ENCODE assay signal across 23 cellular contexts in genomic region chr1:7432102-7432895, GRCh38.
"Had no signal": no experiment of that assay in that cellular context is flagged by ENCODE, and none has a peak within 500 bp of the region (broad histone marks: within the 10 kb centered on the region; RNA-seq: fewer than 3 reads in every experiment).

No MANE protein-coding gene starts in this region.

- H3K9me3 Mint-ChIP-seq: activated CD4-positive, alpha-beta memory T cell treated with anti-CD3 and anti-CD28 coated beads, Interleukin-2, amount 10 ng/mL, durations not matched to agents 7 days and 5 days; activated naive CD4-positive, alpha-beta T cell treated with anti-CD3 and anti-CD28 coated beads, Interleukin-2, amount 50 U/mL, for 24 hours; activated T-cell treated with anti-CD3 and anti-CD28 coated beads, Interleukin-2, amount 50 U/mL, for 24 hours had no signal

- H3K27me3 Mint-ChIP-seq: activated CD4-positive, alpha-beta memory T cell treated with anti-CD3 and anti-CD28 coated beads, Interleukin-2, amount 10 ng/mL, durations not matched to agents 7 days and 5 days; activated naive CD4-positive, alpha-beta T cell treated with anti-CD3 and anti-CD28 coated beads, Interleukin-2, amount 50 U/mL, for 24 hours; activated T-cell treated with anti-CD3 and anti-CD28 coated beads, Interleukin-2, amount 50 U/mL, for 24 hours had no signal

- H3K27ac Mint-ChIP-seq: activated CD4-positive, alpha-beta memory T cell treated with anti-CD3 and anti-CD28 coated beads, Interleukin-2, amount 10 ng/mL, durations not matched to agents 7 days and 5 days; activated naive CD4-positive, alpha-beta T cell treated with anti-CD3 and anti-CD28 coated beads, Interleukin-2, amount 50 U/mL, for 24 hours; activated T-cell treated with anti-CD3 and anti-CD28 coated beads, Interleukin-2, amount 50 U/mL, for 24 hours; naive thymus-derived CD4-positive, alpha-beta T cell; WTC11 had no signal

- H3K4me1 Mint-ChIP-seq: activated CD4-positive, alpha-beta memory T cell treated with anti-CD3 and anti-CD28 coated beads, Interleukin-2, amount 10 ng/mL, durations not matched to agents 7 days and 5 days; activated naive CD4-positive, alpha-beta T cell treated with anti-CD3 and anti-CD28 coated beads, Interleukin-2, amount 50 U/mL, for 24 hours; naive thymus-derived CD4-positive, alpha-beta T cell; WTC11 had no signal

- ATAC-seq: esophagus mucosa; left lobe of liver; mucosa of descending colon; naive thymus-derived CD4-positive, alpha-beta T cell; right cardiac atrium; WTC11 had no signal

- H3K36me3 Mint-ChIP-seq: activated naive CD4-positive, alpha-beta T cell treated with anti-CD3 and anti-CD28 coated beads, Interleukin-2, amount 50 U/mL, for 24 hours; naive thymus-derived CD4-positive, alpha-beta T cell had no signal

- DNase-seq: activated CD4-positive, alpha-beta memory T cell treated with anti-CD3 and anti-CD28 coated beads, Interleukin-2, amount 10 ng/mL, durations not matched to agents 7 days and 5 days; activated CD4-positive, alpha-beta T cell treated with anti-CD3 and anti-CD28 coated beads for 4 hours; activated effector memory CD4-positive, alpha-beta T cell treated with Interleukin-2 at 50 U/mL for 16 hours; activated T-cell treated with anti-CD3 and anti-CD28 coated beads, Interleukin-2, amount 50 U/mL, for 24 hours; colonic mucosa; mammary epithelial cell; stimulated activated CD4-positive, alpha-beta T cell treated with anti-CD3 and anti-CD28 coated beads, Interleukin-4, amount 100 ng/mL, for 4 hours; stimulated activated CD8-positive, alpha-beta memory T cell treated with anti-CD3 and anti-CD28 coated beads, Interleukin-4, amount 100 ng/mL, for 48 hours; stimulated activated naive CD4-positive, alpha-beta T cell treated with Interleukin-2 at 50 U/mL for 16 hours; substantia nigra had no signal

- H3K36me3 ChIP-seq: adrenal gland, cardiac muscle cell, colonic mucosa, prostate gland, tibial nerve, vagina had no signal

- H3K4me1 ChIP-seq: adrenal gland, colonic mucosa, prostate gland, tibial nerve, vagina had no signal

- H3K27me3 ChIP-seq: adrenal gland, cardiac muscle cell, colonic mucosa, tibial nerve, vagina had no signal

- H3K4me3 Mint-ChIP-seq: activated CD4-positive, alpha-beta memory T cell treated with anti-CD3 and anti-CD28 coated beads, Interleukin-2, amount 10 ng/mL, durations not matched to agents 7 days and 5 days; activated naive CD4-positive, alpha-beta T cell treated with anti-CD3 and anti-CD28 coated beads, Interleukin-2, amount 50 U/mL, for 24 hours; activated T-cell treated with anti-CD3 and anti-CD28 coated beads, Interleukin-2, amount 50 U/mL, for 24 hours; naive thymus-derived CD4-positive, alpha-beta T cell; WTC11 had no signal

- H3K27ac ChIP-seq: adrenal gland, cardiac muscle cell, colonic mucosa, prostate gland, skin epidermis, tibial nerve, vagina had no signal

- H3K9me3 ChIP-seq: adrenal gland, colonic mucosa, mucosa of descending colon, prostate gland, tibial nerve, vagina had no signal

- H3K4me3 ChIP-seq: adrenal gland, cardiac muscle cell, colonic mucosa, mucosa of descending colon, prostate gland, skin epidermis, tibial nerve, vagina had no signal
